In genomic region chr11:68690671-68691401, GRCh38 we compare ENCODE assay signal across 15 cellular contexts.
DNase-seq lines count a peak whose midpoint lies in the region; ATAC-seq and TF ChIP-seq lines count a peak whose summit lies in the region.
"Had no signal": no experiment of that assay in that cellular context is flagged by ENCODE, and none has a peak within 500 bp of the region (broad histone marks: within the 10 kb centered on the region; RNA-seq: fewer than 3 reads in every experiment).

No MANE protein-coding gene starts in this region.

- DNase-seq in stimulated activated CD4-positive, alpha-beta T cell treated with anti-CD3 and anti-CD28 coated beads, Interleukin-15, amount 100 ng/mL, for 24 hours: peak; percentile 33
- DNase-seq in stimulated activated CD4-positive, alpha-beta T cell treated with anti-CD3 and anti-CD28 coated beads, Interleukin-12 subunit alpha, Interleukin-12 subunit beta, amount 100 ng/mL, for 4 hours: no peak
- DNase-seq in OCI-M1 (lab: John Stamatoyannopoulos, UW) (peak; percentile 60), foreskin fibroblast (no peak), substantia nigra (lab: John Stamatoyannopoulos, UW) (no peak)
- DNase-seq in central memory CD4-positive, alpha-beta T cell: peak; percentile 36
- DNase-seq: esophagus squamous epithelium; kidney; naive B cell; NCI-H1930; stimulated activated naive B cell treated with anti-CD40 and anti-IgM and Interleukin-4, amounts not matched to agents 10 μg/mL and 1 μg/mL and 100 μg/mL, for 72 hours had no signal

- no peak for TF ChIP-seq CTCF in foreskin fibroblast (IDR thresholded peaks at IDR 0.05; ENCODE audit: low read depth, low read length)

- no peak overlapping the region for H3K27ac ChIP-seq in substantia nigra (ENCODE audit: low read depth, low read length, poor library complexity, severe bottlenecking)
- H3K27ac ChIP-seq: esophagus squamous epithelium had no signal

- ATAC-seq in HG02642 (IDR thresholded peaks at IDR 0.05; ENCODE audit: poor library complexity, unreplicated experiment): no peak
- ATAC-seq: GM12878; stimulated activated naive B cell treated with anti-CD40 and anti-IgM and Interleukin-4, amounts not matched to agents 10 μg/mL and 1 μg/mL and 100 μg/mL, for 72 hours had no signal

- no peak overlapping the region for H3K27ac Mint-ChIP-seq in stimulated activated naive CD8-positive, alpha-beta T cell treated with anti-CD3 and anti-CD28 coated beads, Interleukin-15, Interleukin-2, amounts not matched to agents 100 ng/mL and 50 ng/mL, for 24 hours
- H3K27ac Mint-ChIP-seq: brain; naive B cell; stimulated activated naive B cell treated with anti-CD40 and anti-IgM and Interleukin-4, amounts not matched to agents 10 μg/mL and 1 μg/mL and 100 μg/mL, for 72 hours had no signal

- H3K4me1 Mint-ChIP-seq in stimulated activated naive CD8-positive, alpha-beta T cell treated with anti-CD3 and anti-CD28 coated beads, Interleukin-15, Interleukin-2, amounts not matched to agents 100 ng/mL and 50 ng/mL, for 24 hours (ENCODE audit: low read depth): peaks cover 14% of the 10 kb centered on the region
- H3K4me1 Mint-ChIP-seq: brain had no signal

- peak overlapping the region; percentile 26 for H3K4me3 Mint-ChIP-seq in stimulated activated naive CD8-positive, alpha-beta T cell treated with anti-CD3 and anti-CD28 coated beads, Interleukin-15, Interleukin-2, amounts not matched to agents 100 ng/mL and 50 ng/mL, for 24 hours
- H3K4me3 Mint-ChIP-seq: brain; naive B cell; stimulated activated naive B cell treated with anti-CD40 and anti-IgM and Interleukin-4, amounts not matched to agents 10 μg/mL and 1 μg/mL and 100 μg/mL, for 72 hours had no signal

- no peak overlapping the region for H3K4me3 ChIP-seq in foreskin fibroblast (ENCODE audit: low read depth in 1 of 2, low read length in 2 of 2)
- H3K4me3 ChIP-seq: esophagus squamous epithelium, GM12878 had no signal

- peaks cover 33% of the 10 kb centered on the region for H3K27me3 Mint-ChIP-seq in stimulated activated naive CD8-positive, alpha-beta T cell treated with anti-CD3 and anti-CD28 coated beads, Interleukin-15, Interleukin-2, amounts not matched to agents 100 ng/mL and 50 ng/mL, for 24 hours

- H3K9me3 Mint-ChIP-seq in stimulated activated naive CD8-positive, alpha-beta T cell treated with anti-CD3 and anti-CD28 coated beads, Interleukin-15, Interleukin-2, amounts not matched to agents 100 ng/mL and 50 ng/mL, for 24 hours: no peaks in the 10 kb centered on the region
- H3K9me3 Mint-ChIP-seq: stimulated activated naive B cell treated with anti-CD40 and anti-IgM and Interleukin-4, amounts not matched to agents 10 μg/mL and 1 μg/mL and 100 μg/mL, for 72 hours had no signal

- H3K36me3 Mint-ChIP-seq in stimulated activated naive CD8-positive, alpha-beta T cell treated with anti-CD3 and anti-CD28 coated beads, Interleukin-15, Interleukin-2, amounts not matched to agents 100 ng/mL and 50 ng/mL, for 24 hours (ENCODE audit: low read depth): no peaks in the 10 kb centered on the region
- H3K36me3 Mint-ChIP-seq: brain had no signal

Comparison
In these comparisons a context has a peak if more than half of its experiments do, and no peak if none do; other contexts are left out.
1. DNase-seq: peak in stimulated activated CD4-positive, alpha-beta T cell treated with anti-CD3 and anti-CD28 coated beads, Interleukin-15, amount 100 ng/mL, for 24 hours (single experiment), OCI-M1 (single experiment) and central memory CD4-positive, alpha-beta T cell (single experiment); none in stimulated activated CD4-positive, alpha-beta T cell treated with anti-CD3 and anti-CD28 coated beads, Interleukin-12 subunit alpha, Interleukin-12 subunit beta, amount 100 ng/mL, for 4 hours (single experiment), foreskin fibroblast (0 of 2) and substantia nigra (0 of 49).